In the genomic region with DNA sequence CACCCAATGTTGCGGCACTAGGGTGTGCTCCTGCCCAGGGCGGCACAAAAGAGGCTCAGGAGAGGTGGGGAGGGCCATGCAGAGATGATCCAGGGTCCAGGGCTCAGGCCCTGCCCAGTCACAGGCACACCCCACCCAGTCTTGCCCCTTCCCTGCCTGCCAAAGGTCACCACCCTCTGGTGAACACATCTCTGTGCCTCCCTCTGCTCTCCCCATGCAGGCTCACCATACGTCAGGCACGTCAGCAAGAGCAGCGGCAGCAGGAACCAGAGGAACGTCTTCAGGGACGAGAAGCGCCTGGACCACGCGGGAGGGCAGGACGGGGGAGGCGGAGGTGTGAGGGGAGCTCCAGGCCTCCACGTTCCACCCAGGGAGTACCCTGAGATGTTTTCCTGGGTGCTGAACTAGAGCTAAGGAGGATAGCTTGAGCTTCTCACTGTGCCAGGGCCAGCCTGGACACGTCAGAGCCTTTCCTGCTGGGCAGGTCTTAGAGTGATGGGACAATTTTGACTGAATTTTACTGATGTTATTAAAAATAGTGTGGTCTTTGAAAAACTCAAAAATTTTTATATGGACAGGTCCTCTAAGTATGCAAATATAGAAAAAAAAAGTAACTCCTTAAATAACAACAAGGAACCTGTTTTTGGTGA, we compare ENCODE assay signal across 2 cellular contexts.
TF ChIP-seq lines count a peak whose summit lies in the region.

No MANE protein-coding gene starts in this region.

TF ChIP-seq in HEK293, 187 proteins besides CTCF, POLR2A, EP300 and RAD21:
- TF ChIP-seq ZIC2 (tag by site-specific recombination; IDR thresholded peaks at IDR 0.05) (peak; percentile 44; the same call in 1 of the 2 replicates), ZNF121 (tag by site-specific recombination; IDR thresholded peaks at IDR 0.05) (no peak)

TF ChIP-seq in HepG2, 621 proteins besides CTCF, POLR2A, EP300 and RAD21 (continues in another document):
- TF ChIP-seq EHMT2 (IDR thresholded peaks at IDR 0.05; ENCODE audit: borderline replicate concordance, low read depth, low read length) (no peak), ZSCAN25 (CRISPR knock-in tag; IDR thresholded peaks at IDR 0.05) (peak; percentile 80), JUND (CRISPR knock-in tag; IDR thresholded peaks at IDR 0.05) (no peak), NR2F1 (CRISPR knock-in tag; IDR thresholded peaks at IDR 0.05) (0 out of 4 replicates have a peak, but pooled peaks of 1 of the 2 experiments have one; percentile 8), ZNF17 (CRISPR knock-in tag; IDR thresholded peaks at IDR 0.05) (no peak), ZBTB43 (CRISPR knock-in tag; conservative IDR thresholded peaks at IDR 0.05) (no peak), HNF4A (CRISPR knock-in tag; IDR thresholded peaks at IDR 0.05) (peak; percentile 61), ZBTB49 (CRISPR knock-in tag; IDR thresholded peaks at IDR 0.05; ENCODE audit: borderline replicate concordance) (no peak), TBX3 (IDR thresholded peaks at IDR 0.05; ENCODE audit: borderline replicate concordance) (no peak), CCAR2 (optimal IDR thresholded peaks at IDR 0.05; ENCODE audit: low read depth, low read length) (no peak), KLF11 (CRISPR knock-in tag; IDR thresholded peaks at IDR 0.05) (no peak), ZFP1 (CRISPR knock-in tag; IDR thresholded peaks at IDR 0.05) (no peak), MAF1 (CRISPR knock-in tag; IDR thresholded peaks at IDR 0.05; ENCODE audit: borderline replicate concordance) (no peak), ZBTB38 (CRISPR knock-in tag; IDR thresholded peaks at IDR 0.05) (peak; percentile 90), TOE1 (CRISPR knock-in tag; IDR thresholded peaks at IDR 0.05) (no peak), RFX3 (CRISPR knock-in tag; IDR thresholded peaks at IDR 0.05) (no peak), NR2F6 (IDR thresholded peaks at IDR 0.05) (0 out of 2 replicates have a peak, but pooled peaks have one; percentile 23), NR2F6 (CRISPR knock-in tag; IDR thresholded peaks at IDR 0.05) (peak; percentile 46), PRDM10 (CRISPR knock-in tag; IDR thresholded peaks at IDR 0.05; ENCODE audit: low read depth) (no peak), RFXANK (CRISPR knock-in tag; IDR thresholded peaks at IDR 0.05) (no peak)
- TF ChIP-seq, protein P1, sequence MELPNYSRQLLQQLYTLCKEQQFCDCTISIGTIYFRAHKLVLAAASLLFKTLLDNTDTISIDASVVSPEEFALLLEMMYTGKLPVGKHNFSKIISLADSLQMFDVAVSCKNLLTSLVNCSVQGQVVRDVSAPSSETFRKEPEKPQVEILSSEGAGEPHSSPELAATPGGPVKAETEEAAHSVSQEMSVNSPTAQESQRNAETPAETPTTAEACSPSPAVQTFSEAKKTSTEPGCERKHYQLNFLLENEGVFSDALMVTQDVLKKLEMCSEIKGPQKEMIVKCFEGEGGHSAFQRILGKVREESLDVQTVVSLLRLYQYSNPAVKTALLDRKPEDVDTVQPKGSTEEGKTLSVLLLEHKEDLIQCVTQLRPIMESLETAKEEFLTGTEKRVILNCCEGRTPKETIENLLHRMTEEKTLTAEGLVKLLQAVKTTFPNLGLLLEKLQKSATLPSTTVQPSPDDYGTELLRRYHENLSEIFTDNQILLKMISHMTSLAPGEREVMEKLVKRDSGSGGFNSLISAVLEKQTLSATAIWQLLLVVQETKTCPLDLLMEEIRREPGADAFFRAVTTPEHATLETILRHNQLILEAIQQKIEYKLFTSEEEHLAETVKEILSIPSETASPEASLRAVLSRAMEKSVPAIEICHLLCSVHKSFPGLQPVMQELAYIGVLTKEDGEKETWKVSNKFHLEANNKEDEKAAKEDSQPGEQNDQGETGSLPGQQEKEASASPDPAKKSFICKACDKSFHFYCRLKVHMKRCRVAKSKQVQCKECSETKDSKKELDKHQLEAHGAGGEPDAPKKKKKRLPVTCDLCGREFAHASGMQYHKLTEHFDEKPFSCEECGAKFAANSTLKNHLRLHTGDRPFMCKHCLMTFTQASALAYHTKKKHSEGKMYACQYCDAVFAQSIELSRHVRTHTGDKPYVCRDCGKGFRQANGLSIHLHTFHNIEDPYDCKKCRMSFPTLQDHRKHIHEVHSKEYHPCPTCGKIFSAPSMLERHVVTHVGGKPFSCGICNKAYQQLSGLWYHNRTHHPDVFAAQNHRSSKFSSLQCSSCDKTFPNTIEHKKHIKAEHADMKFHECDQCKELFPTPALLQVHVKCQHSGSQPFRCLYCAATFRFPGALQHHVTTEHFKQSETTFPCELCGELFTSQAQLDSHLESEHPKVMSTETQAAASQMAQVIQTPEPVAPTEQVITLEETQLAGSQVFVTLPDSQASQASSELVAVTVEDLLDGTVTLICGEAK (IDR thresholded peaks at IDR 0.05) = no peak
- TF ChIP-seq, protein P1 (CRISPR knock-in tag; IDR thresholded peaks at IDR 0.05) = no peak
- TF ChIP-seq, protein P2, sequence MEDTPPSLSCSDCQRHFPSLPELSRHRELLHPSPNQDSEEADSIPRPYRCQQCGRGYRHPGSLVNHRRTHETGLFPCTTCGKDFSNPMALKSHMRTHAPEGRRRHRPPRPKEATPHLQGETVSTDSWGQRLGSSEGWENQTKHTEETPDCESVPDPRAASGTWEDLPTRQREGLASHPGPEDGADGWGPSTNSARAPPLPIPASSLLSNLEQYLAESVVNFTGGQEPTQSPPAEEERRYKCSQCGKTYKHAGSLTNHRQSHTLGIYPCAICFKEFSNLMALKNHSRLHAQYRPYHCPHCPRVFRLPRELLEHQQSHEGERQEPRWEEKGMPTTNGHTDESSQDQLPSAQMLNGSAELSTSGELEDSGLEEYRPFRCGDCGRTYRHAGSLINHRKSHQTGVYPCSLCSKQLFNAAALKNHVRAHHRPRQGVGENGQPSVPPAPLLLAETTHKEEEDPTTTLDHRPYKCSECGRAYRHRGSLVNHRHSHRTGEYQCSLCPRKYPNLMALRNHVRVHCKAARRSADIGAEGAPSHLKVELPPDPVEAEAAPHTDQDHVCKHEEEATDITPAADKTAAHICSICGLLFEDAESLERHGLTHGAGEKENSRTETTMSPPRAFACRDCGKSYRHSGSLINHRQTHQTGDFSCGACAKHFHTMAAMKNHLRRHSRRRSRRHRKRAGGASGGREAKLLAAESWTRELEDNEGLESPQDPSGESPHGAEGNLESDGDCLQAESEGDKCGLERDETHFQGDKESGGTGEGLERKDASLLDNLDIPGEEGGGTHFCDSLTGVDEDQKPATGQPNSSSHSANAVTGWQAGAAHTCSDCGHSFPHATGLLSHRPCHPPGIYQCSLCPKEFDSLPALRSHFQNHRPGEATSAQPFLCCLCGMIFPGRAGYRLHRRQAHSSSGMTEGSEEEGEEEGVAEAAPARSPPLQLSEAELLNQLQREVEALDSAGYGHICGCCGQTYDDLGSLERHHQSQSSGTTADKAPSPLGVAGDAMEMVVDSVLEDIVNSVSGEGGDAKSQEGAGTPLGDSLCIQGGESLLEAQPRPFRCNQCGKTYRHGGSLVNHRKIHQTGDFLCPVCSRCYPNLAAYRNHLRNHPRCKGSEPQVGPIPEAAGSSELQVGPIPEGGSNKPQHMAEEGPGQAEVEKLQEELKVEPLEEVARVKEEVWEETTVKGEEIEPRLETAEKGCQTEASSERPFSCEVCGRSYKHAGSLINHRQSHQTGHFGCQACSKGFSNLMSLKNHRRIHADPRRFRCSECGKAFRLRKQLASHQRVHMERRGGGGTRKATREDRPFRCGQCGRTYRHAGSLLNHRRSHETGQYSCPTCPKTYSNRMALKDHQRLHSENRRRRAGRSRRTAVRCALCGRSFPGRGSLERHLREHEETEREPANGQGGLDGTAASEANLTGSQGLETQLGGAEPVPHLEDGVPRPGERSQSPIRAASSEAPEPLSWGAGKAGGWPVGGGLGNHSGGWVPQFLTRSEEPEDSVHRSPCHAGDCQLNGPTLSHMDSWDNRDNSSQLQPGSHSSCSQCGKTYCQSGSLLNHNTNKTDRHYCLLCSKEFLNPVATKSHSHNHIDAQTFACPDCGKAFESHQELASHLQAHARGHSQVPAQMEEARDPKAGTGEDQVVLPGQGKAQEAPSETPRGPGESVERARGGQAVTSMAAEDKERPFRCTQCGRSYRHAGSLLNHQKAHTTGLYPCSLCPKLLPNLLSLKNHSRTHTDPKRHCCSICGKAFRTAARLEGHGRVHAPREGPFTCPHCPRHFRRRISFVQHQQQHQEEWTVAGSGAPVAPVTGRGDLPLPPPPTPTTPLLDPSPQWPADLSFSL (CRISPR knock-in tag; IDR thresholded peaks at IDR 0.05) = no peak
- TF ChIP-seq, protein P3, sequence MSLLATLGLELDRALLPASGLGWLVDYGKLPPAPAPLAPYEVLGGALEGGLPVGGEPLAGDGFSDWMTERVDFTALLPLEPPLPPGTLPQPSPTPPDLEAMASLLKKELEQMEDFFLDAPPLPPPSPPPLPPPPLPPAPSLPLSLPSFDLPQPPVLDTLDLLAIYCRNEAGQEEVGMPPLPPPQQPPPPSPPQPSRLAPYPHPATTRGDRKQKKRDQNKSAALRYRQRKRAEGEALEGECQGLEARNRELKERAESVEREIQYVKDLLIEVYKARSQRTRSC (CRISPR knock-in tag; IDR thresholded peaks at IDR 0.05; ENCODE audit: low read depth) = no peak
